8 cellular contexts compared by ENCODE assay signal in genomic region chr10:35090162-35090954, GRCh38. TPM values are rescaled to one million over a fixed set of nuclear protein-coding genes. Genes with fewer than 3 reads are reported as not detected.
DNase-seq lines count a peak whose midpoint lies in the region; ATAC-seq, FAIRE-seq and TF ChIP-seq lines count a peak whose summit lies in the region.

CUL2 (minus strand) TSS chr10:35090341; CDS start chr10:35071317, 19,024 bp downstream.

- ATAC-seq in GM18508 (IDR thresholded peaks at IDR 0.05; ENCODE audit: insufficient read depth, unreplicated experiment) (peak; percentile 70), HG02973 (IDR thresholded peaks at IDR 0.05; ENCODE audit: unreplicated experiment) (peak; percentile 95)

- intact Hi-C loops in vagina (cut with DNase I), result no loop called here

- no peak for TF ChIP-seq POLR2A in vagina (IDR thresholded peaks at IDR 0.05)

- H2AFZ ChIP-seq in astrocyte (ENCODE audit: low read depth, low read length), result peak within 1 kb of the TSS; percentile 96

- no peaks in the 10 kb centered on the region for H3K27me3 Mint-ChIP-seq in astrocyte (ENCODE audit: low read depth, unreplicated experiment)

- TF ChIP-seq CTCF in astrocyte (IDR thresholded peaks at IDR 0.05; ENCODE audit: insufficient read depth, low read depth, low read length) (no peak), vagina (IDR thresholded peaks at IDR 0.05) (no peak)

- H3K79me2 ChIP-seq in astrocyte (ENCODE audit: insufficient read depth, low read length), result peaks cover 50% of the 10 kb centered on the region

- peak within 1 kb of the TSS; percentile 83 for H3K4me3 ChIP-seq in astrocyte (ENCODE audit: insufficient read depth, low read depth, low read length)
- H3K4me3 ChIP-seq in rectal smooth muscle tissue (ENCODE audit: low read length), result peak within 1 kb of the TSS; percentile 83
- H3K4me3 ChIP-seq in vagina, result peak within 1 kb of the TSS; percentile 82 to 91

- H3K27me3 ChIP-seq in astrocyte (ENCODE audit: insufficient read depth, low read length), result no peaks in the 10 kb centered on the region
- no peaks in the 10 kb centered on the region for H3K27me3 ChIP-seq in rectal smooth muscle tissue (ENCODE audit: control insufficient read depth, insufficient read depth, low read length)
- no peaks in the 10 kb centered on the region for H3K27me3 ChIP-seq in vagina

- peak within 1 kb of the TSS; percentile 95 for H3K9ac ChIP-seq in astrocyte (ENCODE audit: low read length)
- H3K9ac ChIP-seq in rectal smooth muscle tissue (ENCODE audit: low read length), result peak within 1 kb of the TSS; percentile 38

- H3K9me3 ChIP-seq in astrocyte (ENCODE audit: insufficient read depth, low read depth, low read length) (peaks cover 3% of the 10 kb centered on the region), vagina (no peaks in the 10 kb centered on the region)

- peak within 1 kb of the TSS; percentile 96 for H3K4me2 ChIP-seq in astrocyte (ENCODE audit: low read length)

- peaks cover 2% of the 10 kb centered on the region for H3K4me1 Mint-ChIP-seq in astrocyte (ENCODE audit: low read depth, unreplicated experiment)

- H3K36me3 ChIP-seq in astrocyte (ENCODE audit: insufficient read depth, low read length) (no peaks in the 10 kb centered on the region), rectal smooth muscle tissue (ENCODE audit: control insufficient read depth, insufficient read depth, low read length) (no peaks in the 10 kb centered on the region), vagina (no peaks in the 10 kb centered on the region)

- H3K4me1 ChIP-seq in astrocyte (ENCODE audit: insufficient read depth, low read length) (peaks cover 9% of the 10 kb centered on the region), rectal smooth muscle tissue (ENCODE audit: control insufficient read depth, insufficient read depth, low read length) (peaks cover 7% of the 10 kb centered on the region), vagina (peaks cover 45% of the 10 kb centered on the region)

- no peaks in the 10 kb centered on the region for H3K9me3 Mint-ChIP-seq in astrocyte (ENCODE audit: unreplicated experiment)

- H3K27ac Mint-ChIP-seq in astrocyte (ENCODE audit: unreplicated experiment), result peak within 1 kb of the TSS; percentile 87

- peak within 1 kb of the TSS; percentile 88 for H3K27ac ChIP-seq in astrocyte (ENCODE audit: low read depth, low read length)
- H3K27ac ChIP-seq in rectal smooth muscle tissue (ENCODE audit: low read depth, low read length), result peak within 1 kb of the TSS; percentile 94
- peak within 1 kb of the TSS; percentile 88 for H3K27ac ChIP-seq in vagina

- H4K20me1 ChIP-seq in astrocyte (ENCODE audit: insufficient read depth, low read length), result peaks cover 40% of the 10 kb centered on the region

- H3K4me3 Mint-ChIP-seq in astrocyte (ENCODE audit: unreplicated experiment), result peak within 1 kb of the TSS; percentile 97

- DNase-seq in NCI-H1930 (lab: John Stamatoyannopoulos, UW) (peak; percentile 6 to 63), T-helper 22 cell (ENCODE audit: low read depth) (peak; percentile 84), astrocyte (ENCODE audit: low read depth) (peak; percentile 96), hepatic stellate cell (ENCODE audit: low spot score) (peak; percentile 89), vagina (ENCODE audit: extremely low spot score in 2 of 2) (peak in 1 of 2 donors; percentile 92)

- no peak for FAIRE-seq in astrocyte (lab: Jason Lieb, UNC)

- no peaks in the 10 kb centered on the region for H3K36me3 Mint-ChIP-seq in astrocyte (ENCODE audit: low read depth, unreplicated experiment)

RNA-seq across cellular contexts. Expression of gene CUL2, which starts in this region (rescaled TPM):
- total RNA-seq in astrocyte, result 48.0 and 49.2 TPM in 2 replicates
- 18.7 TPM for total RNA-seq in vagina
